1 cellular context compared by ENCODE assay signal in genomic region chr20:59020938-59021551, GRCh38.
TF ChIP-seq lines count a peak whose summit lies in the region.

No MANE protein-coding gene starts in this region.

TF ChIP-seq in K562, 482 proteins besides CTCF, POLR2A, EP300 and RAD21 (continued from another document and continues in another):
- TF ChIP-seq POLR2B (IDR thresholded peaks at IDR 0.05; ENCODE audit: low read depth, partially characterized antibody) = no peak
- TF ChIP-seq MTA3 (IDR thresholded peaks at IDR 0.05; ENCODE audit: borderline replicate concordance) = peak; percentile 76
- no peak for TF ChIP-seq ZNF696 (CRISPR knock-in tag; conservative IDR thresholded peaks at IDR 0.05)
- TF ChIP-seq ZNF282 (CRISPR knock-in tag; IDR thresholded peaks at IDR 0.05) = no peak
- peak; percentile 96 for TF ChIP-seq CBFA2T2 (conservative IDR thresholded peaks at IDR 0.05)
- TF ChIP-seq GABPA (tag; conservative IDR thresholded peaks at IDR 0.05; ENCODE audit: low read depth) = no peak
- no peak for TF ChIP-seq NFXL1 (CRISPR knock-in tag; IDR thresholded peaks at IDR 0.05)
- no peak for TF ChIP-seq E2F6 (IDR thresholded peaks at IDR 0.05; ENCODE audit: borderline replicate concordance in 1 of 2, extremely low read depth in 1 of 2, insufficient read depth in 1 of 2, insufficient read length in 1 of 2, low read depth in 1 of 2, low read length in 1 of 2, poor library complexity in 1 of 2, severe bottlenecking in 1 of 2)
- TF ChIP-seq MAFF (IDR thresholded peaks at IDR 0.05; ENCODE audit: low read length) = peak; percentile 86
- no peak for TF ChIP-seq EWSR1 (IDR thresholded peaks at IDR 0.05; ENCODE audit: borderline replicate concordance, low read depth, partially characterized antibody)
- peak; percentile 96 for TF ChIP-seq KLF16 (IDR thresholded peaks at IDR 0.05)
- TF ChIP-seq POLR2AphosphoS2 (IDR thresholded peaks at IDR 0.05; ENCODE audit: low read length) = peak; percentile 62; the same call in 1 of the 2 replicates
- peak in 1 of 2 experiments; percentile 37; a peak in 1 of 4 replicates for TF ChIP-seq MAZ (CRISPR knock-in tag; conservative IDR thresholded peaks at IDR 0.05 in 1 of 2, IDR thresholded peaks at IDR 0.05 in 1 of 2)
- peak; percentile 15; the same call in 1 of the 2 replicates for TF ChIP-seq RAD51 (IDR thresholded peaks at IDR 0.05; ENCODE audit: borderline replicate concordance, low read depth)
- TF ChIP-seq CAMTA2 (CRISPR knock-in tag; conservative IDR thresholded peaks at IDR 0.05) = no peak
- 0 out of 2 replicates have a peak, but pooled peaks have one; percentile 56 for TF ChIP-seq ZBTB17 (CRISPR knock-in tag; IDR thresholded peaks at IDR 0.05)
- peak; percentile 81 for TF ChIP-seq MAFK (IDR thresholded peaks at IDR 0.05; ENCODE audit: low read length)
- no peak for TF ChIP-seq KLF13 (tag; IDR thresholded peaks at IDR 0.05; ENCODE audit: borderline replicate concordance, low read depth)
- no peak for TF ChIP-seq ZNF668 (CRISPR knock-in tag; IDR thresholded peaks at IDR 0.05)
- TF ChIP-seq HMBOX1 (IDR thresholded peaks at IDR 0.05) = peak; percentile 81; the same call in 1 of the 2 replicates
- no peak for TF ChIP-seq CHD4 (IDR thresholded peaks at IDR 0.05; ENCODE audit: insufficient read depth, insufficient replicate concordance, low read depth, low read length, poor library complexity, severe bottlenecking)
- TF ChIP-seq ZNF830 (CRISPR knock-in tag; IDR thresholded peaks at IDR 0.05) = no peak
- TF ChIP-seq SP1 (CRISPR knock-in tag; IDR thresholded peaks at IDR 0.05) = peak; percentile 38; the same call in 1 of the 2 replicates
- TF ChIP-seq ERF (CRISPR knock-in tag; IDR thresholded peaks at IDR 0.05) = no peak
- TF ChIP-seq TAF15 (IDR thresholded peaks at IDR 0.05; ENCODE audit: low read depth, low read length) = no peak
- no peak for TF ChIP-seq MCM7 (IDR thresholded peaks at IDR 0.05)
- TF ChIP-seq FOXJ2 (tag; IDR thresholded peaks at IDR 0.05) = no peak
- TF ChIP-seq KAT7 (CRISPR knock-in tag; IDR thresholded peaks at IDR 0.05; ENCODE audit: borderline replicate concordance) = 0 out of 2 replicates have a peak, but pooled peaks have one; percentile 46
- TF ChIP-seq POLR2H (tag; IDR thresholded peaks at IDR 0.05; ENCODE audit: low read depth) = no peak
- TF ChIP-seq ELK3 (CRISPR knock-in tag; IDR thresholded peaks at IDR 0.05) = no peak
- no peak for TF ChIP-seq ZNF41 (CRISPR knock-in tag; conservative IDR thresholded peaks at IDR 0.05)
- TF ChIP-seq ZNF121 (CRISPR knock-in tag; conservative IDR thresholded peaks at IDR 0.05) = no peak
- no peak for TF ChIP-seq ZBTB49 (CRISPR knock-in tag; IDR thresholded peaks at IDR 0.05; ENCODE audit: borderline replicate concordance)
- no peak for TF ChIP-seq CHCHD3 (CRISPR knock-in tag; IDR thresholded peaks at IDR 0.05)
- TF ChIP-seq TCF3 (CRISPR knock-in tag; IDR thresholded peaks at IDR 0.05) = peak; percentile 98
- no peak for TF ChIP-seq SAP30 (IDR thresholded peaks at IDR 0.05; ENCODE audit: borderline replicate concordance, insufficient read depth, low read depth, low read length, poor library complexity, severe bottlenecking)
- TF ChIP-seq PREB (CRISPR knock-in tag; IDR thresholded peaks at IDR 0.05) = no peak
- no peak for TF ChIP-seq CHD1 (IDR thresholded peaks at IDR 0.05; ENCODE audit: low read length)
- TF ChIP-seq PHB2 (IDR thresholded peaks at IDR 0.05; ENCODE audit: low read depth) = peak; percentile 85
- peak; percentile 17 for TF ChIP-seq RBBP5 (IDR thresholded peaks at IDR 0.05; ENCODE audit: borderline replicate concordance, insufficient read depth, low read length, poor library complexity, severe bottlenecking)
- peak; percentile 70; the same call in 1 of the 2 replicates for TF ChIP-seq ZKSCAN8 (CRISPR knock-in tag; IDR thresholded peaks at IDR 0.05)
- no peak for TF ChIP-seq DLX4 (CRISPR knock-in tag; IDR thresholded peaks at IDR 0.05)
- no peak for TF ChIP-seq SMAD2 (IDR thresholded peaks at IDR 0.05; ENCODE audit: low read depth, low read length)
- TF ChIP-seq ZNF436 (CRISPR knock-in tag; IDR thresholded peaks at IDR 0.05) = no peak
- TF ChIP-seq SIRT6 (IDR thresholded peaks at IDR 0.05; ENCODE audit: low read depth, low read length) = no peak
- TF ChIP-seq ZFP91 (CRISPR knock-in tag; IDR thresholded peaks at IDR 0.05) = no peak
- no peak for TF ChIP-seq ARID4B (CRISPR knock-in tag; IDR thresholded peaks at IDR 0.05)
- peak; percentile 97 for TF ChIP-seq NCOR1 (IDR thresholded peaks at IDR 0.05)
- no peak for TF ChIP-seq POLR3A (IDR thresholded peaks at IDR 0.05; ENCODE audit: borderline replicate concordance, extremely low read depth, insufficient read depth, insufficient read length)
- TF ChIP-seq SRSF7 (optimal IDR thresholded peaks at IDR 0.05; ENCODE audit: low read depth, low read length) = no peak
- TF ChIP-seq ZNF197 (CRISPR knock-in tag; IDR thresholded peaks at IDR 0.05; ENCODE audit: low read depth) = no peak
- no peak for TF ChIP-seq ZNF124 (CRISPR knock-in tag; IDR thresholded peaks at IDR 0.05)
- no peak for TF ChIP-seq BRF1 (IDR thresholded peaks at IDR 0.05; ENCODE audit: borderline replicate concordance, extremely low read depth, insufficient read length)
- TF ChIP-seq RBM39 (optimal IDR thresholded peaks at IDR 0.05; ENCODE audit: low read depth, low read length) = no peak
- TF ChIP-seq PBX2 (CRISPR knock-in tag; IDR thresholded peaks at IDR 0.05; ENCODE audit: low read depth) = no peak
- TF ChIP-seq PBX2 (tag; conservative IDR thresholded peaks at IDR 0.05; ENCODE audit: low read depth) = peak; percentile 89
- no peak for TF ChIP-seq KLF1 (tag; IDR thresholded peaks at IDR 0.05)
- TF ChIP-seq SAFB (IDR thresholded peaks at IDR 0.05; ENCODE audit: borderline replicate concordance, low read depth, low read length) = no peak
- TF ChIP-seq MTA2 (IDR thresholded peaks at IDR 0.05; ENCODE audit: low read depth) = peak; percentile 95
- TF ChIP-seq ZKSCAN3 (CRISPR knock-in tag; IDR thresholded peaks at IDR 0.05) = no peak
